ENCODE assay signal across 32 cellular contexts in the genomic region with DNA sequence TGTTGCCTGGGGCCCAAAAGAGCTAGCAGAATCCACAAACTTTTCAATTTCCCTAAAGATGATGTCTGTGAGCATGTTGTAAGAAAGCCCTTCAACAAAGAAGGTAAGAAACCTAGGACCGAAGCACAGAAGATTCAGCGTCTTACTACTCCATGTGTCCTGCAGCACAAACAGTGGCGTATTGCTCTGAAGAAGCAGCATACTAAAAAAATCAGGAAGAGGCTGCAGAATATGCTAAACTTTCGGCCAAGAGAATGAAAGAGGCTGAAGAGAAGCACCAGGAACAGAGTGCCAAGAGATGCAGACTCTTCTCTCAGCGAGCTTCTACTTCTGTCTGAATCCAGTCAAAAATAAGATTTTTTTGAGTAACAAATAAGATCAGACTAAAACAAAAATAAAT.
"Had no signal": no experiment of that assay in that cellular context is flagged by ENCODE, and none has a peak within 500 bp of the region (broad histone marks: within the 10 kb centered on the region; RNA-seq: fewer than 3 reads in every experiment).

No MANE protein-coding gene starts in this region.

- H3K36me3 ChIP-seq: adrenal gland, breast epithelium, cardiac muscle cell, colonic mucosa, gastrocnemius medialis, heart left ventricle had no signal

- H3K4me1 ChIP-seq: adrenal gland, breast epithelium, colonic mucosa, foreskin keratinocyte, gastrocnemius medialis, heart left ventricle had no signal

- H3K9me3 ChIP-seq: adrenal gland, breast epithelium, colonic mucosa, gastrocnemius medialis, heart left ventricle had no signal

- H3K27ac ChIP-seq: adrenal gland, breast epithelium, cardiac muscle cell, colonic mucosa, epithelial cell of prostate, foreskin keratinocyte, gastrocnemius medialis, heart left ventricle had no signal

- H3K4me3 ChIP-seq: adrenal gland, cardiac muscle cell, colonic mucosa, gastrocnemius medialis, heart left ventricle had no signal

- ATAC-seq: activated CD4-positive, alpha-beta T cell treated with anti-CD3 and anti-CD28 coated beads for 36 hours; activated CD8-positive, alpha-beta memory T cell treated with anti-CD3 and anti-CD28 coated beads, Interleukin-2, amount 10 ng/mL, durations not matched to agents 7 days and 5 days; activated CD8-positive, alpha-beta T cell treated with anti-CD3 and anti-CD28 coated beads, Interleukin-2, amount 10 ng/mL, durations not matched to agents 7 days and 5 days; activated naive CD8-positive, alpha-beta T cell treated with anti-CD3 and anti-CD28 coated beads, Interleukin-2, amount 50 U/mL, for 24 hours; esophagus mucosa; foreskin keratinocyte; gastrocnemius medialis; heart left ventricle had no signal

- FAIRE-seq: endometrium, endothelial cell of umbilical vein had no signal

- H3K27me3 ChIP-seq: adrenal gland, breast epithelium, cardiac muscle cell, colonic mucosa, foreskin keratinocyte, gastrocnemius medialis, heart left ventricle had no signal

- DNase-seq: activated CD4-positive, alpha-beta memory T cell treated with anti-CD3 and anti-CD28 coated beads for 36 hours; activated CD4-positive, alpha-beta T cell treated with anti-CD3 and anti-CD28 coated beads for 36 hours; activated CD4-positive, alpha-beta T cell treated with anti-CD3 and anti-CD28 coated beads, Interleukin-2, amount 10 ng/mL, durations not matched to agents 24 days and 14 days; activated CD4-positive, CD25-positive, alpha-beta regulatory T cell; activated CD4-positive, CD25-positive, alpha-beta regulatory T cell treated with anti-CD3 and anti-CD28 coated beads, Interleukin-2, amount 50 U/mL, for 72 hours; activated CD8-positive, alpha-beta memory T cell treated with anti-CD3 and anti-CD28 coated beads, Interleukin-2, amount 10 ng/mL, durations not matched to agents 7 days and 5 days; activated CD8-positive, alpha-beta memory T cell treated with anti-CD3 and anti-CD28 coated beads, Interleukin-2, amount 50 U/mL, for 4 hours; activated CD8-positive, alpha-beta T cell treated with anti-CD3 and anti-CD28 coated beads, Interleukin-2, amount 10 ng/mL, durations not matched to agents 7 days and 5 days; activated effector memory CD4-positive, alpha-beta T cell treated with anti-CD3 and anti-CD28 coated beads, Interleukin-2, amount 50 U/mL, for 16 hours; activated naive CD4-positive, alpha-beta T cell treated with anti-CD3 and anti-CD28 coated beads for 36 hours; activated naive CD8-positive, alpha-beta T cell treated with anti-CD3 and anti-CD28 coated beads for 36 hours; activated naive CD8-positive, alpha-beta T cell treated with anti-CD3 and anti-CD28 coated beads, Interleukin-2, amount 50 U/mL, for 24 hours; activated T-cell treated with anti-CD3 and anti-CD28 coated beads, Interleukin-2, amount 50 U/mL, for 1 hour; activated T-cell treated with anti-CD3 and anti-CD28 coated beads, Interleukin-2, amount 50 U/mL, for 48 hours; adrenal gland; amygdala; aorta; central memory CD4-positive, alpha-beta T cell; cerebellar nuclear complex; colonic mucosa; effector CD8-positive, alpha-beta T cell; foreskin keratinocyte; gastrocnemius medialis; glutamatergic neuron; heart left ventricle; T-helper 2 cell had no signal
